Comparison of ENCODE assay signal across 9 cellular contexts in genomic region chr14:105349992-105350391, GRCh38. TPM values are rescaled to one million over a fixed set of nuclear protein-coding genes. Genes with fewer than 3 reads are reported as not detected.
"Had no signal": no experiment of that assay in that cellular context is flagged by ENCODE, and none has a peak within 500 bp of the region (broad histone marks: within the 10 kb centered on the region; RNA-seq: fewer than 3 reads in every experiment).

No MANE protein-coding gene starts in this region.

- ATAC-seq: GM23338, HCT116 had no signal

- H3K36me3 ChIP-seq: HAP-1 had no signal

- H3K9me3 Mint-ChIP-seq: GM23338, IgD-negative memory B cell had no signal

- H3K9me3 ChIP-seq: HAP-1 had no signal

- H3K27ac Mint-ChIP-seq: GM23338, HFFc6, IgD-negative memory B cell had no signal

- H2AFZ ChIP-seq: GM23338 had no signal

- H3K27me3 Mint-ChIP-seq: IgD-negative memory B cell had no signal

- H3K27ac ChIP-seq: HL-60 had no signal

- H3K4me1 ChIP-seq: HAP-1 had no signal

- DNase-seq: H7, HFFc6, KBM-7 had no signal

- H3K4me2 ChIP-seq: GM23338 had no signal

- H3K36me3 Mint-ChIP-seq: IgD-negative memory B cell had no signal

- H3K4me3 Mint-ChIP-seq: GM23338, HFFc6, IgD-negative memory B cell had no signal

- H3K4me3 ChIP-seq: GM23338, HAP-1 had no signal

RNA-seq across cellular contexts. Expression of gene TEX22, which starts 48.3 kb away (rescaled TPM):
- total RNA-seq: HT1080 had no signal
